1 cellular context compared by ENCODE assay signal in genomic region chr3:150547045-150547753, GRCh38.
TF ChIP-seq lines count a peak whose summit lies in the region.

No MANE protein-coding gene starts in this region.

TF ChIP-seq in HepG2, 621 proteins besides CTCF, POLR2A, EP300 and RAD21:
- TF ChIP-seq, protein P1, sequence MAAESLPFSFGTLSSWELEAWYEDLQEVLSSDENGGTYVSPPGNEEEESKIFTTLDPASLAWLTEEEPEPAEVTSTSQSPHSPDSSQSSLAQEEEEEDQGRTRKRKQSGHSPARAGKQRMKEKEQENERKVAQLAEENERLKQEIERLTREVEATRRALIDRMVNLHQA (CRISPR knock-in tag; IDR thresholded peaks at IDR 0.05) = 0 out of 2 replicates have a peak, but pooled peaks have one; percentile 48
- TF ChIP-seq KDM1A (CRISPR knock-in tag; IDR thresholded peaks at IDR 0.05) = no peak
- no peak for TF ChIP-seq KAT7 (CRISPR knock-in tag; IDR thresholded peaks at IDR 0.05; ENCODE audit: borderline replicate concordance)
- TF ChIP-seq HHEX (CRISPR knock-in tag; IDR thresholded peaks at IDR 0.05) = no peak
- TF ChIP-seq ZNF530 (CRISPR knock-in tag; IDR thresholded peaks at IDR 0.05; ENCODE audit: low read depth) = no peak
- TF ChIP-seq NR2F2 (IDR thresholded peaks at IDR 0.05; ENCODE audit: borderline replicate concordance, low read depth) = 0 out of 2 replicates have a peak, but pooled peaks have one; percentile 10
- no peak for TF ChIP-seq RORA (CRISPR knock-in tag; IDR thresholded peaks at IDR 0.05)
- TF ChIP-seq ZBTB42 (CRISPR knock-in tag; IDR thresholded peaks at IDR 0.05) = no peak
- TF ChIP-seq MAFF (IDR thresholded peaks at IDR 0.05; ENCODE audit: low read depth, low read length) = no peak
- no peak for TF ChIP-seq TOPORS (CRISPR knock-in tag; IDR thresholded peaks at IDR 0.05)
- TF ChIP-seq EHMT2 (IDR thresholded peaks at IDR 0.05; ENCODE audit: borderline replicate concordance, low read depth, low read length) = no peak
- no peak for TF ChIP-seq ATF4 (CRISPR knock-in tag; IDR thresholded peaks at IDR 0.05)
- 0 out of 2 replicates have a peak, but pooled peaks have one; percentile 32 for TF ChIP-seq SIN3A (IDR thresholded peaks at IDR 0.05; ENCODE audit: borderline replicate concordance, low read depth, low read length)
- peak; percentile 59; the same call in 1 of the 2 replicates for TF ChIP-seq RBFOX2 (IDR thresholded peaks at IDR 0.05; ENCODE audit: low read depth, low read length)
- peak; percentile 90 for TF ChIP-seq KDM5A (IDR thresholded peaks at IDR 0.05; ENCODE audit: borderline replicate concordance, low read length)
- TF ChIP-seq PAF1 (CRISPR knock-in tag; IDR thresholded peaks at IDR 0.05) = no peak
- 0 out of 2 replicates have a peak, but pooled peaks have one; percentile 12 for TF ChIP-seq SNAI1 (CRISPR knock-in tag; IDR thresholded peaks at IDR 0.05; ENCODE audit: borderline replicate concordance)
- TF ChIP-seq, protein P2, sequence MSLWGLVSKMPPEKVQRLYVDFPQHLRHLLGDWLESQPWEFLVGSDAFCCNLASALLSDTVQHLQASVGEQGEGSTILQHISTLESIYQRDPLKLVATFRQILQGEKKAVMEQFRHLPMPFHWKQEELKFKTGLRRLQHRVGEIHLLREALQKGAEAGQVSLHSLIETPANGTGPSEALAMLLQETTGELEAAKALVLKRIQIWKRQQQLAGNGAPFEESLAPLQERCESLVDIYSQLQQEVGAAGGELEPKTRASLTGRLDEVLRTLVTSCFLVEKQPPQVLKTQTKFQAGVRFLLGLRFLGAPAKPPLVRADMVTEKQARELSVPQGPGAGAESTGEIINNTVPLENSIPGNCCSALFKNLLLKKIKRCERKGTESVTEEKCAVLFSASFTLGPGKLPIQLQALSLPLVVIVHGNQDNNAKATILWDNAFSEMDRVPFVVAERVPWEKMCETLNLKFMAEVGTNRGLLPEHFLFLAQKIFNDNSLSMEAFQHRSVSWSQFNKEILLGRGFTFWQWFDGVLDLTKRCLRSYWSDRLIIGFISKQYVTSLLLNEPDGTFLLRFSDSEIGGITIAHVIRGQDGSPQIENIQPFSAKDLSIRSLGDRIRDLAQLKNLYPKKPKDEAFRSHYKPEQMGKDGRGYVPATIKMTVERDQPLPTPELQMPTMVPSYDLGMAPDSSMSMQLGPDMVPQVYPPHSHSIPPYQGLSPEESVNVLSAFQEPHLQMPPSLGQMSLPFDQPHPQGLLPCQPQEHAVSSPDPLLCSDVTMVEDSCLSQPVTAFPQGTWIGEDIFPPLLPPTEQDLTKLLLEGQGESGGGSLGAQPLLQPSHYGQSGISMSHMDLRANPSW (CRISPR knock-in tag; IDR thresholded peaks at IDR 0.05; ENCODE audit: borderline replicate concordance) = 0 out of 2 replicates have a peak, but pooled peaks have one; percentile 3
